Comparison of ENCODE assay signal across 8 cellular contexts in the genomic region with DNA sequence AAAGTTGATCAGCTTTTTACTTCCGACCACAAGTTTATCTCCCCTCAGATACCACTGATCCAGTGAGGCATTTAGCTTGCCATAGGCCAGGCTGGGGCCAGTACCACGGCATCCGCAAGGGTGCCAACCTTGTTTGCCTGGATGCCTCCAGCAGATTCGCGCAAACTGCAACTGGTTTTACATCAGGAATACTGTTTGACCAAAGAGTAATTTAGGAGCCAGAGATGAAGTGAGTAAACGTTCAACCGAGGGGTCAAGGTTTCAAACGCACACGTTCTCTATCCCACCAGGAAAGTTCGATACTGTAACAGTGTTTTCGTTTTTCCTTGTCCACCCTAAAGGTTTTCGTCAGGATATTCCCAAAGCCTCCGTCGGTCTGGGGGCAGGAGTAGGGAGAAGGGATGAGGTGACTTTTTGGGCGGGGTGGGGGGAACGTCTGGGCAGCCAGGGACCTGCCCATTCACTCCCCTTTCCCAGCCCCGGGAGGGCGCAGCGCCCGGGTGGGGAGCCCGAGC. TPM values are rescaled to one million over a fixed set of nuclear protein-coding genes. Genes with fewer than 3 reads are reported as not detected.
DNase-seq lines count a peak whose midpoint lies in the region; TF ChIP-seq lines count a peak whose summit lies in the region.

A gene with protein sequence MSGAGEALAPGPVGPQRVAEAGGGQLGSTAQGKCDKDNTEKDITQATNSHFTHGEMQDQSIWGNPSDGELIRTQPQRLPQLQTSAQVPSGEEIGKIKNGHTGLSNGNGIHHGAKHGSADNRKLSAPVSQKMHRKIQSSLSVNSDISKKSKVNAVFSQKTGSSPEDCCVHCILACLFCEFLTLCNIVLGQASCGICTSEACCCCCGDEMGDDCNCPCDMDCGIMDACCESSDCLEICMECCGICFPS (plus strand): TSS at position 459 of the 515 bp plus-strand sequence. CDS start 940 bp downstream, outside the sequence.

- H3K4me3 ChIP-seq in ovary = peak within 1 kb of the TSS; percentile 89

- DNase-seq in activated naive CD4-positive, alpha-beta T cell treated with anti-CD3 and anti-CD28 coated beads for 36 hours = no peak
- DNase-seq in activated naive CD4-positive, alpha-beta T cell treated with anti-CD3 and anti-CD28 coated beads, Interleukin-2, amount 50 U/mL, for 16 hours = no peak
- no peak for DNase-seq in activated T-helper 2 cell treated with anti-CD3 and anti-CD28 coated beads, Interferon-gamma antibody, Interleukin-2, Interleukin-4, amounts not matched to agents 10 μg/mL and 5 μg/mL and 100 μg/mL, durations not matched to agents 14 hours and 24 hours and 36 hours (ENCODE audit: low spot score)
- no peak for DNase-seq in glutamatergic neuron
- peak in 4 of 5 donors; percentile 10 to 44 (median 32) for DNase-seq in ovary
- DNase-seq in superior temporal gyrus (ENCODE audit: extremely low spot score) = no peak
- DNase-seq in NCI-H146 (lab: John Stamatoyannopoulos, UW) = no peak
- DNase-seq in LoVo (ENCODE audit: low spot score) = no peak

- peaks cover 61% of the 10 kb centered on the region for H3K4me1 Mint-ChIP-seq in activated naive CD4-positive, alpha-beta T cell treated with anti-CD3 and anti-CD28 coated beads for 36 hours (ENCODE audit: low read depth)
- peaks cover 58% of the 10 kb centered on the region for H3K4me1 Mint-ChIP-seq in activated T-helper 2 cell treated with anti-CD3 and anti-CD28 coated beads, Interferon-gamma antibody, Interleukin-2, Interleukin-4, amounts not matched to agents 10 μg/mL and 5 μg/mL and 100 μg/mL, durations not matched to agents 14 hours and 24 hours and 36 hours (ENCODE audit: low read depth)
- H3K4me1 Mint-ChIP-seq in glutamatergic neuron (ENCODE audit: low read depth, unreplicated experiment) = peaks cover 4% of the 10 kb centered on the region

- no peaks in the 10 kb centered on the region for H3K27me3 Mint-ChIP-seq in activated naive CD4-positive, alpha-beta T cell treated with anti-CD3 and anti-CD28 coated beads for 36 hours (ENCODE audit: low read depth)
- no peaks in the 10 kb centered on the region for H3K27me3 Mint-ChIP-seq in activated T-helper 2 cell treated with anti-CD3 and anti-CD28 coated beads, Interferon-gamma antibody, Interleukin-2, Interleukin-4, amounts not matched to agents 10 μg/mL and 5 μg/mL and 100 μg/mL, durations not matched to agents 14 hours and 24 hours and 36 hours (ENCODE audit: low read depth)
- H3K27me3 Mint-ChIP-seq in glutamatergic neuron (ENCODE audit: unreplicated experiment) = no peaks in the 10 kb centered on the region

- no peaks in the 10 kb centered on the region for H3K36me3 ChIP-seq in ovary

- peaks cover 3% of the 10 kb centered on the region for H3K4me1 ChIP-seq in ovary (ENCODE audit: insufficient read depth)

- H3K36me3 Mint-ChIP-seq in activated naive CD4-positive, alpha-beta T cell treated with anti-CD3 and anti-CD28 coated beads for 36 hours (ENCODE audit: low read depth) = peaks cover 15% of the 10 kb centered on the region
- peaks cover 37% of the 10 kb centered on the region for H3K36me3 Mint-ChIP-seq in activated T-helper 2 cell treated with anti-CD3 and anti-CD28 coated beads, Interferon-gamma antibody, Interleukin-2, Interleukin-4, amounts not matched to agents 10 μg/mL and 5 μg/mL and 100 μg/mL, durations not matched to agents 14 hours and 24 hours and 36 hours (ENCODE audit: low read depth)
- H3K36me3 Mint-ChIP-seq in glutamatergic neuron (ENCODE audit: unreplicated experiment) = no peaks in the 10 kb centered on the region

- H3K27me3 ChIP-seq in ovary = no peaks in the 10 kb centered on the region

- H3K9me3 Mint-ChIP-seq in activated naive CD4-positive, alpha-beta T cell treated with anti-CD3 and anti-CD28 coated beads for 36 hours = no peaks in the 10 kb centered on the region
- H3K9me3 Mint-ChIP-seq in activated T-helper 2 cell treated with anti-CD3 and anti-CD28 coated beads, Interferon-gamma antibody, Interleukin-2, Interleukin-4, amounts not matched to agents 10 μg/mL and 5 μg/mL and 100 μg/mL, durations not matched to agents 14 hours and 24 hours and 36 hours = no peaks in the 10 kb centered on the region
- H3K9me3 Mint-ChIP-seq in glutamatergic neuron (ENCODE audit: unreplicated experiment) = no peaks in the 10 kb centered on the region

- intact Hi-C loops in activated naive CD4-positive, alpha-beta T cell treated with anti-CD3 and anti-CD28 coated beads for 36 hours (cut with micrococcal nuclease) = loop anchor here (5.0 kb wide), 2 partner anchors 1291 to 1984 kb away; partner anchors contain the start of gene TES
- intact Hi-C loops in activated T-helper 2 cell treated with anti-CD3 and anti-CD28 coated beads, Interferon-gamma antibody, Interleukin-2, Interleukin-4, amounts not matched to agents 10 μg/mL and 5 μg/mL and 100 μg/mL, durations not matched to agents 14 hours and 24 hours and 36 hours (cut with micrococcal nuclease) = loop anchor here (2.0 kb wide), 1 partner anchor 57 kb away; no protein-coding TSS in a partner anchor
- intact Hi-C loops in ovary (cut with DNase I) = loop anchor here in 1 of 4 donors (10.0 kb wide), 1 partner anchor 837 kb away; no protein-coding TSS in a partner anchor

- TF ChIP-seq CTCF in glutamatergic neuron (IDR thresholded peaks at IDR 0.05; ENCODE audit: partially characterized antibody, unreplicated experiment) (no peak), ovary (IDR thresholded peaks at IDR 0.05) (no peak)

- peak within 1 kb of the TSS; percentile 84 to 88 for H3K27ac ChIP-seq in ovary

- TF ChIP-seq POLR2A in ovary (IDR thresholded peaks at IDR 0.05) = no peak

- TF ChIP-seq EP300 in ovary (IDR thresholded peaks at IDR 0.05) = no peak

- CTCF ChIA-PET in activated naive CD4-positive, alpha-beta T cell treated with anti-CD3 and anti-CD28 coated beads for 36 hours (lab: Charles Lee) = interaction anchor here (1.2 kb wide), 1 partner anchor 32 kb away, joined by 4 read pairs; no protein-coding TSS in a partner anchor

- H3K9me3 ChIP-seq in ovary = no peaks in the 10 kb centered on the region

- peak within 1 kb of the TSS; percentile 98 for H3K4me3 Mint-ChIP-seq in activated naive CD4-positive, alpha-beta T cell treated with anti-CD3 and anti-CD28 coated beads for 36 hours
- H3K4me3 Mint-ChIP-seq in activated T-helper 2 cell treated with anti-CD3 and anti-CD28 coated beads, Interferon-gamma antibody, Interleukin-2, Interleukin-4, amounts not matched to agents 10 μg/mL and 5 μg/mL and 100 μg/mL, durations not matched to agents 14 hours and 24 hours and 36 hours (ENCODE audit: low read depth) = peak within 1 kb of the TSS; percentile 94
- peak within 1 kb of the TSS; percentile 91 for H3K4me3 Mint-ChIP-seq in glutamatergic neuron (ENCODE audit: unreplicated experiment)

- peak within 1 kb of the TSS; percentile 99 for H3K27ac Mint-ChIP-seq in activated naive CD4-positive, alpha-beta T cell treated with anti-CD3 and anti-CD28 coated beads for 36 hours
- peak within 1 kb of the TSS; percentile 98 for H3K27ac Mint-ChIP-seq in activated T-helper 2 cell treated with anti-CD3 and anti-CD28 coated beads, Interferon-gamma antibody, Interleukin-2, Interleukin-4, amounts not matched to agents 10 μg/mL and 5 μg/mL and 100 μg/mL, durations not matched to agents 14 hours and 24 hours and 36 hours
- H3K27ac Mint-ChIP-seq in glutamatergic neuron (ENCODE audit: unreplicated experiment) = peak within 1 kb of the TSS; percentile 74

- WGBS in ovary, 3 donors = 15 to 23% (median 17%) methylated on average over 21 of the region's 21 CpGs

RNA-seq across cellular contexts. Expression of the gene that starts here (rescaled TPM):
- total RNA-seq in activated naive CD4-positive, alpha-beta T cell treated with anti-CD3 and anti-CD28 coated beads for 36 hours = 10 to 100 TPM; 79.4 to 93.1 TPM
- 119 and 121 TPM in 2 replicates for total RNA-seq in activated T-helper 2 cell treated with anti-CD3 and anti-CD28 coated beads, Interferon-gamma antibody, Interleukin-2, Interleukin-4, amounts not matched to agents 10 μg/mL and 5 μg/mL and 100 μg/mL, durations not matched to agents 14 hours and 24 hours and 36 hours
- total RNA-seq in glutamatergic neuron (ENCODE audit: unreplicated experiment) = 0.10 TPM
- 10 to 100 TPM; 13.1 to 25.6 (median 17.9) TPM for total RNA-seq in ovary
- polyA plus RNA-seq in ovary = 10 to 100 TPM; 10.6 to 30.0 TPM

Comparison
In these comparisons a context has a peak if more than half of its experiments do, and no peak if none do; other contexts are left out.
1. RNA of the gene that starts here (total RNA-seq): 119 to 121 TPM in activated T-helper 2 cell treated with anti-CD3 and anti-CD28 coated beads, Interferon-gamma antibody, Interleukin-2, Interleukin-4, amounts not matched to agents 10 μg/mL and 5 μg/mL and 100 μg/mL, durations not matched to agents 14 hours and 24 hours and 36 hours, 79.4 to 93.1 TPM in activated naive CD4-positive, alpha-beta T cell treated with anti-CD3 and anti-CD28 coated beads for 36 hours and 13.1 to 25.6 TPM in ovary; 0.10 TPM in glutamatergic neuron (single experiment); every median in the first group is over 10 times any median in the second.
2. DNase-seq: peak in ovary (4 of 5); none in activated naive CD4-positive, alpha-beta T cell treated with anti-CD3 and anti-CD28 coated beads for 36 hours (single experiment), activated naive CD4-positive, alpha-beta T cell treated with anti-CD3 and anti-CD28 coated beads, Interleukin-2, amount 50 U/mL, for 16 hours (single experiment), activated T-helper 2 cell treated with anti-CD3 and anti-CD28 coated beads, Interferon-gamma antibody, Interleukin-2, Interleukin-4, amounts not matched to agents 10 μg/mL and 5 μg/mL and 100 μg/mL, durations not matched to agents 14 hours and 24 hours and 36 hours (single experiment), glutamatergic neuron (single experiment), superior temporal gyrus (single experiment), NCI-H146 (single experiment) and LoVo (single experiment).
3. Peak in every context shown above with its lines, with median percentiles within 50 percentile points of each other: H3K27ac Mint-ChIP-seq and H3K4me3 Mint-ChIP-seq.